23 cellular contexts compared by ENCODE assay signal in genomic region chr5:14216372-14216771, GRCh38.
DNase-seq lines count a peak whose midpoint lies in the region; ATAC-seq and TF ChIP-seq lines count a peak whose summit lies in the region.
"Had no signal": no experiment of that assay in that cellular context is flagged by ENCODE, and none has a peak within 500 bp of the region (broad histone marks: within the 10 kb centered on the region; RNA-seq: fewer than 3 reads in every experiment).

No MANE protein-coding gene starts in this region.

- peaks cover 87% of the 10 kb centered on the region for H3F3A ChIP-seq in GM23248 (ENCODE audit: insufficient read depth)

- peaks cover 69% of the 10 kb centered on the region for H3K27me3 Mint-ChIP-seq in T-helper 17 cell

- no peaks in the 10 kb centered on the region for H3K4me1 Mint-ChIP-seq in T-helper 17 cell

- TF ChIP-seq EP300 in gastroesophageal sphincter (IDR thresholded peaks at IDR 0.05): no peak

- H3K4me2 ChIP-seq in GM23248 (ENCODE audit: unreplicated experiment) (no peak overlapping the region), KMS-11 (peak overlapping the region; percentile 86)

- peaks cover 100% of the 10 kb centered on the region for H3K79me2 ChIP-seq in GM23248 (ENCODE audit: insufficient read depth)
- peaks cover 87% of the 10 kb centered on the region for H3K79me2 ChIP-seq in KMS-11 (ENCODE audit: insufficient read depth, low read depth)

- H3K9me2 ChIP-seq in GM23248 (ENCODE audit: insufficient read depth): no peaks in the 10 kb centered on the region

- H3K27ac ChIP-seq in GM23248: peak overlapping the region; percentile 11; the same call in 1 of the 2 replicates
- peak overlapping the region; percentile 92 for H3K27ac ChIP-seq in KMS-11
- peak overlapping the region; percentile 79 to 85 (median 80) for H3K27ac ChIP-seq in gastroesophageal sphincter
- H3K27ac ChIP-seq in rectal smooth muscle tissue (ENCODE audit: low read depth, low read length): peak overlapping the region; percentile 70
- H3K27ac ChIP-seq: pancreas had no signal

- peaks cover 7% of the 10 kb centered on the region for H3K36me3 ChIP-seq in GM23248 (ENCODE audit: low read depth)
- no peaks in the 10 kb centered on the region for H3K36me3 ChIP-seq in KMS-11 (ENCODE audit: insufficient read depth)
- no peaks in the 10 kb centered on the region for H3K36me3 ChIP-seq in gastroesophageal sphincter
- H3K36me3 ChIP-seq in rectal smooth muscle tissue (ENCODE audit: control insufficient read depth, insufficient read depth, low read length): no peaks in the 10 kb centered on the region
- H3K36me3 ChIP-seq: pancreas, tibial artery had no signal

- CTCF ChIA-PET in HEK293T (lab: Yijun Ruan, JAX): no interaction called here

- no peak overlapping the region for H3K4me3 Mint-ChIP-seq in T-helper 17 cell
- H3K4me3 Mint-ChIP-seq: activated CD4-positive, alpha-beta T cell treated with anti-CD3 and anti-CD28 coated beads for 36 hours; activated T-helper 1 cell treated with anti-CD3 and anti-CD28 coated beads, Interleukin-12 subunit alpha, Interleukin-12 subunit beta, Interleukin-2, Interleukin-4 antibody, amounts not matched to agents 30 ng/mL and 10 ng/mL and 1 ng/mL, durations not matched to agents 14 hours and 24 hours and 36 hours; CD4-positive, alpha-beta T cell; naive thymus-derived CD8-positive, alpha-beta T cell had no signal

- peaks cover 90% of the 10 kb centered on the region for H3K4me1 ChIP-seq in GM23248 (ENCODE audit: insufficient read depth)
- peaks cover 100% of the 10 kb centered on the region for H3K4me1 ChIP-seq in KMS-11 (ENCODE audit: low read depth, poor library complexity, severe bottlenecking)
- peaks cover 34 to 91% (median 56%) of the 10 kb centered on the region in 3 donors for H3K4me1 ChIP-seq in gastroesophageal sphincter
- peaks cover 62% of the 10 kb centered on the region for H3K4me1 ChIP-seq in rectal smooth muscle tissue (ENCODE audit: control insufficient read depth, insufficient read depth, low read length)

- no peak for DNase-seq in GM23248
- no peak for DNase-seq in HUDEP-2 (lab: John Stamatoyannopoulos, UW; ENCODE audit: unreplicated experiment in 76 of 76)
- no peak for DNase-seq in HEK293T (ENCODE audit: extremely low spot score)
- DNase-seq in T-helper 17 cell: no peak
- no peak for DNase-seq in NCI-H446 (lab: John Stamatoyannopoulos, UW)
- DNase-seq: activated CD4-positive, alpha-beta T cell treated with anti-CD3 and anti-CD28 coated beads for 36 hours; CD4-positive, alpha-beta T cell; hypothalamus; MG63; naive thymus-derived CD8-positive, alpha-beta T cell; NCI-H1436; NCI-H69; pancreas; SHP77; stimulated activated CD4-positive, alpha-beta T cell treated with anti-CD3 and anti-CD28 coated beads, Interleukin-1b, Interleukin-23, amount 100 ng/mL, for 48 hours; stimulated activated naive CD4-positive, alpha-beta T cell treated with Interleukin-2 at 50 U/mL for 16 hours; SW 1271; tibial artery had no signal

- H3K27ac Mint-ChIP-seq in T-helper 17 cell: no peak overlapping the region
- H3K27ac Mint-ChIP-seq: activated CD4-positive, alpha-beta T cell treated with anti-CD3 and anti-CD28 coated beads for 36 hours; activated naive CD4-positive, alpha-beta T cell treated with anti-CD3 and anti-CD28 coated beads, Interleukin-2, amount 50 U/mL, for 72 hours; activated T-helper 1 cell treated with anti-CD3 and anti-CD28 coated beads, Interleukin-12 subunit alpha, Interleukin-12 subunit beta, Interleukin-2, Interleukin-4 antibody, amounts not matched to agents 30 ng/mL and 10 ng/mL and 1 ng/mL, durations not matched to agents 14 hours and 24 hours and 36 hours; CD4-positive, alpha-beta T cell; naive thymus-derived CD8-positive, alpha-beta T cell had no signal

- in situ Hi-C loops in GM23248 (cut with MboI): no loop called here

- 85 to 93% methylated on average over 2 of the region's 2 CpGs for WGBS in GM23248 (ENCODE audit: low coverage in 1 of 2, low lambda C conversion rate in 2 of 2, missing lambda C conversion rate in 2 of 2), 2 experiments
- WGBS in gastroesophageal sphincter (ENCODE audit: low coverage in 1 of 2), 2 donors: 83 to 95% methylated on average over 1 to 2 of the region's 2 CpGs

- POLR2A ChIA-PET in HEK293T (lab: Yijun Ruan, JAX): no interaction called here

- H4K20me1 ChIP-seq in GM23248 (ENCODE audit: insufficient read depth): peaks cover 48% of the 10 kb centered on the region
- no peaks in the 10 kb centered on the region for H4K20me1 ChIP-seq in KMS-11 (ENCODE audit: insufficient read depth)

- H3K27me3 ChIP-seq in GM23248 (replicated peaks; ENCODE audit: insufficient read depth) (no peaks in the 10 kb centered on the region), KMS-11 (ENCODE audit: insufficient read depth, low read depth) (no peaks in the 10 kb centered on the region), gastroesophageal sphincter (no peaks in the 10 kb centered on the region), rectal smooth muscle tissue (ENCODE audit: control insufficient read depth, insufficient read depth, low read length) (no peaks in the 10 kb centered on the region)
- H3K27me3 ChIP-seq: MG63, pancreas, tibial artery had no signal

- no peaks in the 10 kb centered on the region for H3K9me3 ChIP-seq in GM23248 (ENCODE audit: low read depth)
- H3K9me3 ChIP-seq in gastroesophageal sphincter: no peaks in the 10 kb centered on the region
- H3K9me3 ChIP-seq in T-helper 17 cell (ENCODE audit: control insufficient read depth, low read length, poor library complexity, severe bottlenecking): no peaks in the 10 kb centered on the region
- H3K9me3 ChIP-seq: MG63, pancreas, tibial artery had no signal

- H3K9ac ChIP-seq in GM23248 (no peak overlapping the region), KMS-11 (peak overlapping the region; percentile 48; the same call in 1 of the 2 replicates), rectal smooth muscle tissue (ENCODE audit: low read length) (no peak overlapping the region)

- H2AFZ ChIP-seq in GM23248: no peak overlapping the region
- no peak overlapping the region for H2AFZ ChIP-seq in KMS-11 (ENCODE audit: low read depth)

- peaks cover 2% of the 10 kb centered on the region for H3K36me3 Mint-ChIP-seq in T-helper 17 cell (ENCODE audit: low read depth)
- H3K36me3 Mint-ChIP-seq: activated naive CD4-positive, alpha-beta T cell treated with anti-CD3 and anti-CD28 coated beads, Interleukin-2, amount 50 U/mL, for 72 hours had no signal

- TF ChIP-seq CTCF in KMS-11 (conservative IDR thresholded peaks at IDR 0.05; ENCODE audit: low read depth, low read length) (no peak), gastroesophageal sphincter (IDR thresholded peaks at IDR 0.05) (no peak)

- ATAC-seq in gastroesophageal sphincter (no peak), T-helper 17 cell (no peak)
- ATAC-seq: activated CD4-positive, alpha-beta T cell treated with anti-CD3 and anti-CD28 coated beads for 36 hours; activated naive CD4-positive, alpha-beta T cell treated with anti-CD3 and anti-CD28 coated beads, Interleukin-2, amount 50 U/mL, for 72 hours; naive thymus-derived CD8-positive, alpha-beta T cell; pancreas had no signal

- no peak for TF ChIP-seq POLR2A in gastroesophageal sphincter (IDR thresholded peaks at IDR 0.05)

- no peak overlapping the region for H3K4me3 ChIP-seq in GM23248
- no peak overlapping the region for H3K4me3 ChIP-seq in KMS-11 (IDR thresholded peaks at IDR 0.05; ENCODE audit: insufficient read depth, low read depth, low read length)
- no peak overlapping the region for H3K4me3 ChIP-seq in gastroesophageal sphincter
- H3K4me3 ChIP-seq in rectal smooth muscle tissue (ENCODE audit: low read length): no peak overlapping the region
- H3K4me3 ChIP-seq: MG63, pancreas, tibial artery had no signal

TF ChIP-seq in HEK293T, 16 proteins besides CTCF, POLR2A, EP300 and RAD21:
- TF ChIP-seq L3MBTL2 (conservative IDR thresholded peaks at IDR 0.05) (no peak), CTBP1 (IDR thresholded peaks at IDR 0.05; ENCODE audit: borderline replicate concordance) (no peak), ELF4 (IDR thresholded peaks at IDR 0.05) (no peak), NFRKB (IDR thresholded peaks at IDR 0.05) (no peak), FOXK2 (IDR thresholded peaks at IDR 0.05) (no peak), PKNOX1 (IDR thresholded peaks at IDR 0.05) (no peak), SP1 (IDR thresholded peaks at IDR 0.05) (no peak), BHLHE40 (IDR thresholded peaks at IDR 0.05; ENCODE audit: borderline replicate concordance) (no peak), SUZ12 (IDR thresholded peaks at IDR 0.05) (no peak), FOXA1 (IDR thresholded peaks at IDR 0.05) (no peak), FOXM1 (IDR thresholded peaks at IDR 0.05; ENCODE audit: borderline replicate concordance) (no peak), HDGF (IDR thresholded peaks at IDR 0.05; ENCODE audit: borderline replicate concordance) (no peak), ZNF384 (IDR thresholded peaks at IDR 0.05) (no peak), ARNT (IDR thresholded peaks at IDR 0.05) (no peak), LEF1 (IDR thresholded peaks at IDR 0.05; ENCODE audit: borderline replicate concordance) (no peak), TARDBP (IDR thresholded peaks at IDR 0.05) (no peak)

Comparison
In these comparisons a context has a peak if more than half of its experiments do, and no peak if none do; other contexts are left out.
1. H3K27ac ChIP-seq: peak in every context shown above with its lines; median percentile 92 in KMS-11; 80 in gastroesophageal sphincter; 70 in rectal smooth muscle tissue; 11 in GM23248.